Comparison of ENCODE assay signal across 8 cellular contexts in genomic region chr14:22822017-22822618, GRCh38. TPM values are rescaled to one million over a fixed set of nuclear protein-coding genes. Genes with fewer than 3 reads are reported as not detected.
DNase-seq lines count a peak whose midpoint lies in the region; ATAC-seq and FAIRE-seq lines count a peak whose summit lies in the region.
"Had no signal": no experiment of that assay in that cellular context is flagged by ENCODE, and none has a peak within 500 bp of the region (broad histone marks: within the 10 kb centered on the region; RNA-seq: fewer than 3 reads in every experiment).

No MANE protein-coding gene starts in this region.

- H3K18ac ChIP-seq in trophoblast cell (ENCODE audit: low read length), result peak overlapping the region; percentile 99

- WGBS in trophoblast cell (ENCODE audit: extremely low coverage, insufficient coverage, insufficient read length), result no CpG with 5 or more reads among the region's 34 CpGs

- peak overlapping the region; percentile 97 for H2AK5ac ChIP-seq in trophoblast cell (ENCODE audit: low read length)

- no peak for FAIRE-seq in frontal cortex (lab: Jason Lieb, UNC)

- peak overlapping the region; percentile 66 to 72 for H3K4me3 ChIP-seq in duodenal mucosa (ENCODE audit: low read depth in 1 of 2, low read length in 2 of 2)
- peak overlapping the region; percentile 65 for H3K4me3 ChIP-seq in trophoblast cell (ENCODE audit: low read depth, low read length)

- peak overlapping the region; percentile 100 for H2BK120ac ChIP-seq in trophoblast cell (ENCODE audit: insufficient read depth, low read length, poor library complexity)

- H3K9me3 ChIP-seq in duodenal mucosa (ENCODE audit: control insufficient read depth in 1 of 2, low read length in 2 of 2) (no peaks in the 10 kb centered on the region), trophoblast cell (ENCODE audit: insufficient read depth, low read depth, low read length) (no peaks in the 10 kb centered on the region)

- peak overlapping the region; percentile 100 for H3K14ac ChIP-seq in trophoblast cell (ENCODE audit: low read length)

- H3K9ac ChIP-seq in duodenal mucosa (ENCODE audit: low read depth in 1 of 2, low read length in 2 of 2), result peak overlapping the region; percentile 74 to 77
- peak overlapping the region; percentile 82 for H3K9ac ChIP-seq in trophoblast cell (ENCODE audit: low read length)

- H2BK5ac ChIP-seq in trophoblast cell (ENCODE audit: low read depth, low read length, poor library complexity), result peak overlapping the region; percentile 99

- peak overlapping the region; percentile 83 for H4K8ac ChIP-seq in trophoblast cell (ENCODE audit: low read depth, low read length)

- peak overlapping the region; percentile 68 for H2AFZ ChIP-seq in trophoblast cell (ENCODE audit: insufficient read depth, low read length, poor library complexity)

- ATAC-seq in HG02884 (IDR thresholded peaks at IDR 0.05; ENCODE audit: unreplicated experiment) (no peak), GM21717 (IDR thresholded peaks at IDR 0.05; ENCODE audit: unreplicated experiment) (no peak)

- peaks cover 11% of the 10 kb centered on the region for H3K79me2 ChIP-seq in trophoblast cell (ENCODE audit: control insufficient read depth, insufficient read depth, low read length, poor library complexity)

- DNase-seq in HK-2 (ENCODE audit: unreplicated experiment) (peak; percentile 30), trophoblast cell (no peak), frontal cortex (ENCODE audit: low spot score in 2 of 2) (no peak)
- DNase-seq: cortex of kidney, NCI-H2171 treated with DMSO at 0.1 percent for 48 hours had no signal

- H3K27ac ChIP-seq in duodenal mucosa (ENCODE audit: low read depth, low read length), result peak overlapping the region; percentile 97
- H3K27ac ChIP-seq in trophoblast cell (ENCODE audit: low read depth, low read length), result peak overlapping the region; percentile 98

- H3K4ac ChIP-seq in trophoblast cell (ENCODE audit: low read depth, low read length), result peak overlapping the region; percentile 99

- peak overlapping the region; percentile 95 for H4K12ac ChIP-seq in trophoblast cell (ENCODE audit: low read depth, low read length)

- peaks cover 46% of the 10 kb centered on the region for H3K79me1 ChIP-seq in trophoblast cell (ENCODE audit: low read length)

- H3K36me3 ChIP-seq in duodenal mucosa (ENCODE audit: control insufficient read depth in 1 of 2, insufficient read depth in 2 of 2, low read length in 2 of 2), result no peaks in the 10 kb centered on the region
- no peaks in the 10 kb centered on the region for H3K36me3 ChIP-seq in trophoblast cell (ENCODE audit: control insufficient read depth in 1 of 2, insufficient read depth in 2 of 2, low read length in 2 of 2)

- H3K27me3 ChIP-seq in duodenal mucosa (ENCODE audit: control insufficient read depth in 1 of 2, insufficient read depth in 2 of 2, low read length in 2 of 2) (no peaks in the 10 kb centered on the region), trophoblast cell (ENCODE audit: insufficient read depth, low read length) (no peaks in the 10 kb centered on the region)

- H3K4me1 ChIP-seq in duodenal mucosa (ENCODE audit: control insufficient read depth in 1 of 2, insufficient read depth in 2 of 2, low read length in 2 of 2) (peaks cover 48 to 50% of the 10 kb centered on the region in 2 donors), trophoblast cell (ENCODE audit: control insufficient read depth in 1 of 2, insufficient read depth in 2 of 2, low read length in 2 of 2) (peaks cover 33 to 39% of the 10 kb centered on the region in 2 experiments)

- peak overlapping the region; percentile 100 for H4K91ac ChIP-seq in trophoblast cell (ENCODE audit: low read depth, low read length)

- H3K23ac ChIP-seq in trophoblast cell (ENCODE audit: low read length), result peak overlapping the region; percentile 24

- H2BK12ac ChIP-seq in trophoblast cell (ENCODE audit: low read length), result peak overlapping the region; percentile 83

- peak overlapping the region; percentile 80 for H3K4me2 ChIP-seq in trophoblast cell (ENCODE audit: low read length)

RNA-seq across cellular contexts. Expression of gene SLC7A7, which starts 6.9 kb away (rescaled TPM):
- polyA plus RNA-seq in trophoblast cell (2013), result 44.4 and 49.4 TPM in 2 replicates
- 2.0 TPM for total RNA-seq in frontal cortex

RNA-seq across cellular contexts. Expression of gene MRPL52, which starts 7.6 kb away (rescaled TPM):
- polyA plus RNA-seq in trophoblast cell (2013), result 216 and 219 TPM in 2 replicates
- 13.9 TPM for total RNA-seq in frontal cortex

RNA-seq across cellular contexts. Expression of gene MMP14, which starts 14.3 kb away (rescaled TPM):
- 1,258 and 1,302 TPM in 2 replicates for polyA plus RNA-seq in trophoblast cell (2013)
- 6.9 TPM for total RNA-seq in frontal cortex

RNA-seq across cellular contexts. Expression of gene LRP10, which starts 49.4 kb away (rescaled TPM):
- 32.8 and 36.9 TPM in 2 replicates for polyA plus RNA-seq in trophoblast cell (2013)
- total RNA-seq in frontal cortex, result 2.9 TPM

RNA-seq across cellular contexts. Expression of gene OXA1L, which starts 55.6 kb away (rescaled TPM):
- polyA plus RNA-seq in trophoblast cell (2013), result 77.7 and 78.2 TPM in 2 replicates
- total RNA-seq in frontal cortex, result 28.9 TPM
